2 cellular contexts compared by ENCODE assay signal in the genomic region with DNA sequence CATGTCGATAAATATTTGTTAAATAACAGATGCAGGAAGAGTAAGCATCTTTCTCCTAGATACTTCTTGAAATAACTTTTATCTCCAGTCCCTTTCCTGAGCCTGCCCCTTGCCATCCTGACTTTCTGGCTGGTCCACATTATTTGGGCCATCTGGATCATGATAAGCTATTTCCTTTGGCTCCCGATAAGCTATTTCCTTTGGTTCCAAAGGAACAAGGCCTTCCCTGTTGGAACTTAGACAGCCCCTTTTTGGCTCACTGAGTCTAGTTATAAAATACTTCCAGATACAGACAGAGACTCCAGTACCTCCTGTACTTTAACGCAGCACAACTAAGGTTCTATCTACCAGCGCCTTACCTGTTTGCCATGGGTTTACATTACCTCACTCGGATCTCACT.
TF ChIP-seq lines count a peak whose summit lies in the region.

No MANE protein-coding gene starts in this region.

TF ChIP-seq in liver, 16 proteins besides CTCF, POLR2A, EP300 and RAD21 (continued from another document):
- TF ChIP-seq, protein P1, sequence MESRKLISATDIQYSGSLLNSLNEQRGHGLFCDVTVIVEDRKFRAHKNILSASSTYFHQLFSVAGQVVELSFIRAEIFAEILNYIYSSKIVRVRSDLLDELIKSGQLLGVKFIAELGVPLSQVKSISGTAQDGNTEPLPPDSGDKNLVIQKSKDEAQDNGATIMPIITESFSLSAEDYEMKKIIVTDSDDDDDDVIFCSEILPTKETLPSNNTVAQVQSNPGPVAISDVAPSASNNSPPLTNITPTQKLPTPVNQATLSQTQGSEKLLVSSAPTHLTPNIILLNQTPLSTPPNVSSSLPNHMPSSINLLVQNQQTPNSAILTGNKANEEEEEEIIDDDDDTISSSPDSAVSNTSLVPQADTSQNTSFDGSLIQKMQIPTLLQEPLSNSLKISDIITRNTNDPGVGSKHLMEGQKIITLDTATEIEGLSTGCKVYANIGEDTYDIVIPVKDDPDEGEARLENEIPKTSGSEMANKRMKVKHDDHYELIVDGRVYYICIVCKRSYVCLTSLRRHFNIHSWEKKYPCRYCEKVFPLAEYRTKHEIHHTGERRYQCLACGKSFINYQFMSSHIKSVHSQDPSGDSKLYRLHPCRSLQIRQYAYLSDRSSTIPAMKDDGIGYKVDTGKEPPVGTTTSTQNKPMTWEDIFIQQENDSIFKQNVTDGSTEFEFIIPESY (IDR thresholded peaks at IDR 0.05), result no peak
TF ChIP-seq in liver: peak in this region for 1.

TF ChIP-seq in HepG2, 621 proteins besides CTCF, POLR2A, EP300 and RAD21 (continued from another document):
- TF ChIP-seq ZNF205 (CRISPR knock-in tag; IDR thresholded peaks at IDR 0.05), result no peak
